In genomic region chr4:90211174-90211573, GRCh38 we compare ENCODE assay signal across 16 cellular contexts.
"Had no signal": no experiment of that assay in that cellular context is flagged by ENCODE, and none has a peak within 500 bp of the region (broad histone marks: within the 10 kb centered on the region; RNA-seq: fewer than 3 reads in every experiment).

No MANE protein-coding gene starts in this region.

- H3K9me3 ChIP-seq: colonic mucosa, gastrocnemius medialis had no signal

- H3K4me3 ChIP-seq: colonic mucosa, gastrocnemius medialis, heart left ventricle, left ventricle myocardium inferior, spleen had no signal

- H3K27me3 ChIP-seq: colonic mucosa, gastrocnemius medialis, heart left ventricle, spleen had no signal

- H3K36me3 ChIP-seq: colonic mucosa, gastrocnemius medialis, heart left ventricle, left ventricle myocardium inferior, spleen had no signal

- H3K4me1 ChIP-seq: gastrocnemius medialis, left ventricle myocardium inferior had no signal

- DNase-seq: activated CD4-positive, alpha-beta T cell treated with anti-CD3 and anti-CD28 coated beads, Interleukin-2, amount 10 ng/mL, durations not matched to agents 24 days and 14 days; activated CD8-positive, alpha-beta memory T cell treated with anti-CD3 and anti-CD28 coated beads, Interleukin-2, amount 50 U/mL, for 4 hours; activated naive CD4-positive, alpha-beta T cell treated with anti-CD3 and anti-CD28 coated beads for 36 hours; activated T-cell treated with anti-CD3 and anti-CD28 coated beads, Interleukin-2, amount 50 U/mL, for 4 hours; colonic mucosa; gastrocnemius medialis; heart left ventricle; left ventricle myocardium inferior; occipital lobe; posterior cingulate gyrus; retina; spleen; stimulated activated CD4-positive, alpha-beta T cell treated with anti-CD3 and anti-CD28 coated beads, Interleukin-4, amount 100 ng/mL, for 4 hours; T-helper 9 cell had no signal

- H3K27ac ChIP-seq: colonic mucosa, gastrocnemius medialis, left ventricle myocardium inferior, spleen had no signal

- ATAC-seq: activated T-cell treated with anti-CD3 and anti-CD28 coated beads, Interleukin-2, amount 50 U/mL, for 4 hours; esophagus mucosa; gastrocnemius medialis; heart left ventricle; stimulated activated memory B cell treated with anti-CD40 and anti-IgM and Interleukin-4, amounts not matched to agents 10 μg/mL and 1 μg/mL and 100 μg/mL, for 72 hours had no signal
